In genomic region chr16:78984887-78985464, GRCh38 we compare ENCODE assay signal across 19 cellular contexts.
A peak's percentile ranks its signal among the peaks of the same experiment; 100 is the strongest.
DNase-seq lines count a peak whose midpoint lies in the region; ATAC-seq and TF ChIP-seq lines count a peak whose summit lies in the region.
"Had no signal": no experiment of that assay in that cellular context is flagged by ENCODE, and none has a peak within 500 bp of the region (broad histone marks: within the 10 kb centered on the region; RNA-seq: fewer than 3 reads in every experiment).

No MANE protein-coding gene starts in this region.

- H3K36me3 ChIP-seq in A673 (ENCODE audit: insufficient read depth, low read length, poor library complexity, severe bottlenecking) (no peaks in the 10 kb centered on the region), H7 (replicated peaks; ENCODE audit: control insufficient read depth, insufficient read depth, low read length) (no peaks in the 10 kb centered on the region)

- H3K36me3 Mint-ChIP-seq in nephron (ENCODE audit: low read depth) = no peaks in the 10 kb centered on the region

- ATAC-seq in left ventricle myocardium superior = peak; percentile 95
- no peak for ATAC-seq in GM18520 (IDR thresholded peaks at IDR 0.05; ENCODE audit: unreplicated experiment)
- ATAC-seq in HG02678 (IDR thresholded peaks at IDR 0.05; ENCODE audit: unreplicated experiment) = no peak
- ATAC-seq: HCT116 had no signal

- peaks cover 5% of the 10 kb centered on the region for H3K4me1 ChIP-seq in A673 (ENCODE audit: insufficient read depth, low read length, poor library complexity, severe bottlenecking)

- BruUV-seq in A673 (replicated peaks; lab: Mats Ljungman, UMichigan) = no TSS peak

- H3K27ac ChIP-seq in A673 (ENCODE audit: low read depth, low read length, poor library complexity, severe bottlenecking) = no peak overlapping the region

- H3K4me1 Mint-ChIP-seq in nephron = peaks cover 18% of the 10 kb centered on the region

- H3K9me3 Mint-ChIP-seq in nephron = no peaks in the 10 kb centered on the region
- H3K9me3 Mint-ChIP-seq: T-helper 2 cell treated with Interferon-gamma antibody and Interleukin-4, amounts not matched to agents 5 μg/mL and 100 μg/mL, for 36 hours had no signal

- H3K27me3 Mint-ChIP-seq in nephron (ENCODE audit: low read depth) = peaks cover 11% of the 10 kb centered on the region
- H3K27me3 Mint-ChIP-seq: CD4-positive, CD25-positive, alpha-beta regulatory T cell had no signal

- H3K9me3 ChIP-seq in A673 (ENCODE audit: low read depth, low read length, poor library complexity, severe bottlenecking) = no peaks in the 10 kb centered on the region

- DNase-seq in A673 (ENCODE audit: low spot score) (peak; percentile 24), HuH-7.5 (ENCODE audit: low spot score) (peak; percentile 31), left ventricle myocardium superior (peak; percentile 66), NCI-H2081 (lab: John Stamatoyannopoulos, UW) (no peak), H7 (no peak)
- DNase-seq: ACHN; activated CD4-positive, CD25-positive, alpha-beta regulatory T cell treated with anti-CD3 and anti-CD28 coated beads, Interleukin-2, amount 50 U/mL, for 72 hours; activated gamma-delta T cell treated with Interleukin-2 at 50 U/mL for 16 hours; CD4-positive, CD25-positive, alpha-beta regulatory T cell; DND-41; naive B cell; NCI-H1694 treated with DMSO at 0.1 percent for 48 hours; NCI-H446 treated with DMSO at 0.1 percent for 48 hours; stimulated activated CD4-positive, alpha-beta T cell treated with anti-CD3 and anti-CD28 coated beads, Interleukin-1b, Interleukin-23, amount 100 ng/mL, for 48 hours had no signal

- H3K27ac Mint-ChIP-seq in nephron = peak overlapping the region; percentile 4 to 44 (median 18)
- H3K27ac Mint-ChIP-seq: naive B cell; T-helper 2 cell treated with Interferon-gamma antibody and Interleukin-4, amounts not matched to agents 5 μg/mL and 100 μg/mL, for 36 hours had no signal

- CTCF ChIA-PET in A673 (lab: Charles Lee) = no interaction called here

- no peak for TF ChIP-seq CTCF in A673 (conservative IDR thresholded peaks at IDR 0.05; ENCODE audit: low read depth, low read length)
- no peak for TF ChIP-seq CTCF in nephron (IDR thresholded peaks at IDR 0.05; ENCODE audit: unreplicated experiment in 3 of 3)

- no peak overlapping the region for H3K4me3 ChIP-seq in A673 (ENCODE audit: low read depth, low read length, poor library complexity, severe bottlenecking)
- H3K4me3 ChIP-seq in H7 (ENCODE audit: insufficient read depth, low read depth, low read length) = no peak overlapping the region

- H3K4me3 Mint-ChIP-seq in nephron = no peak overlapping the region
- H3K4me3 Mint-ChIP-seq: CD4-positive, CD25-positive, alpha-beta regulatory T cell; T-helper 2 cell treated with Interferon-gamma antibody and Interleukin-4, amounts not matched to agents 5 μg/mL and 100 μg/mL, for 36 hours had no signal

- intact Hi-C loops in A673 (cut with micrococcal nuclease; ENCODE audit: unreplicated experiment) (no loop called here), left ventricle myocardium superior (cut with micrococcal nuclease) (no loop called here)

- no peaks in the 10 kb centered on the region for H3K27me3 ChIP-seq in A673 (replicated peaks; ENCODE audit: insufficient read depth, low read depth, low read length, poor library complexity)
- no peaks in the 10 kb centered on the region for H3K27me3 ChIP-seq in H7 (ENCODE audit: control insufficient read depth, insufficient read depth, low read length)

- POLR2A ChIA-PET in A673 (lab: Charles Lee; ENCODE audit: low non-redundant PET) = no interaction called here

Comparison
In these comparisons a context has a peak if more than half of its experiments do, and no peak if none do; other contexts are left out.
1. DNase-seq: peak in A673 (single experiment), HuH-7.5 (single experiment) and left ventricle myocardium superior (single experiment); none in NCI-H2081 (0 of 2) and H7 (single experiment).